In genomic region chr5:179171251-179171815, GRCh38 we compare ENCODE assay signal across 21 cellular contexts.
DNase-seq lines count a peak whose midpoint lies in the region; ATAC-seq and TF ChIP-seq lines count a peak whose summit lies in the region.
"Had no signal": no experiment of that assay in that cellular context is flagged by ENCODE, and none has a peak within 500 bp of the region (broad histone marks: within the 10 kb centered on the region; RNA-seq: fewer than 3 reads in every experiment).

No MANE protein-coding gene starts in this region.

- H3K27ac ChIP-seq in right atrium auricular region: no peak overlapping the region
- peak overlapping the region; percentile 33; the same call in 1 of the 2 replicates for H3K27ac ChIP-seq in WERI-Rb-1
- H3K27ac ChIP-seq in lower lobe of right lung: no peak overlapping the region
- H3K27ac ChIP-seq: SK-N-MC had no signal

- TF ChIP-seq CTCF in right atrium auricular region (IDR thresholded peaks at IDR 0.05): no peak
- TF ChIP-seq CTCF in WERI-Rb-1 (IDR thresholded peaks at IDR 0.05; ENCODE audit: low read depth, low read length): no peak
- TF ChIP-seq CTCF in lower lobe of right lung (IDR thresholded peaks at IDR 0.05): no peak

- H3K36me3 ChIP-seq in right atrium auricular region (no peaks in the 10 kb centered on the region), WERI-Rb-1 (no peaks in the 10 kb centered on the region), lower lobe of right lung (no peaks in the 10 kb centered on the region)

- no peak overlapping the region for H3K4me3 ChIP-seq in right atrium auricular region
- H3K4me3 ChIP-seq in WERI-Rb-1 (ENCODE audit: low read depth, low read length): no peak overlapping the region
- no peak overlapping the region for H3K4me3 ChIP-seq in lower lobe of right lung
- H3K4me3 ChIP-seq: GM12878, K562, SK-N-MC had no signal

- intact Hi-C loops in Right ventricle myocardium superior (cut with DNase I): no loop called here
- intact Hi-C loops in lower lobe of right lung (cut with DNase I): no loop called here

- H3K9me3 ChIP-seq in right atrium auricular region: no peaks in the 10 kb centered on the region
- H3K9me3 ChIP-seq in WERI-Rb-1 (ENCODE audit: severe bottlenecking): no peaks in the 10 kb centered on the region
- H3K9me3 ChIP-seq in lower lobe of right lung: no peaks in the 10 kb centered on the region

- H3K27me3 ChIP-seq in right atrium auricular region (no peaks in the 10 kb centered on the region), WERI-Rb-1 (ENCODE audit: insufficient read depth, low read depth, severe bottlenecking) (no peaks in the 10 kb centered on the region), lower lobe of right lung (ENCODE audit: low read depth) (peaks cover 9% of the 10 kb centered on the region)

- ATAC-seq in Right ventricle myocardium superior (ENCODE audit: poor library complexity): no peak
- ATAC-seq in lower lobe of right lung: no peak
- no peak for ATAC-seq in HG03159 (IDR thresholded peaks at IDR 0.05; ENCODE audit: unreplicated experiment)
- no peak for ATAC-seq in GM18861 (IDR thresholded peaks at IDR 0.05; ENCODE audit: unreplicated experiment)
- ATAC-seq: GM12878, K562 had no signal

- DNase-seq in Right ventricle myocardium superior (peak; percentile 26), right atrium auricular region (ENCODE audit: low spot score) (no peak), WERI-Rb-1 (peak; percentile 29), lower lobe of right lung (peak; percentile 31), NCI-H187 (lab: John Stamatoyannopoulos, UW) (no peak)
- DNase-seq: CD4-positive, CD25-positive, alpha-beta regulatory T cell; DMS79 treated with DMSO at 0.1 percent for 48 hours; MM.1S; NCI-H1048; NCI-H1417 treated with DMSO at 0.1 percent for 48 hours; NCI-H187 treated with DMSO at 0.1 percent for 48 hours; NCI-H2107; NCI-H2227 treated with DMSO at 0.1 percent for 48 hours; NCI-H510A treated with DMSO at 0.1 percent for 48 hours; SHP77 treated with DMSO at 0.1 percent for 48 hours; SW 1271 had no signal

- H3K4me1 ChIP-seq in right atrium auricular region (peaks cover 0 to 15% of the 10 kb centered on the region in 2 donors), lower lobe of right lung (peaks cover 12% of the 10 kb centered on the region)

Comparison
In these comparisons a context has a peak if more than half of its experiments do, and no peak if none do; other contexts are left out.
1. DNase-seq: peak in Right ventricle myocardium superior (single experiment), WERI-Rb-1 (single experiment) and lower lobe of right lung (single experiment); none in right atrium auricular region (single experiment) and NCI-H187 (0 of 2).